ENCODE assay signal across 8 cellular contexts in the genomic region with DNA sequence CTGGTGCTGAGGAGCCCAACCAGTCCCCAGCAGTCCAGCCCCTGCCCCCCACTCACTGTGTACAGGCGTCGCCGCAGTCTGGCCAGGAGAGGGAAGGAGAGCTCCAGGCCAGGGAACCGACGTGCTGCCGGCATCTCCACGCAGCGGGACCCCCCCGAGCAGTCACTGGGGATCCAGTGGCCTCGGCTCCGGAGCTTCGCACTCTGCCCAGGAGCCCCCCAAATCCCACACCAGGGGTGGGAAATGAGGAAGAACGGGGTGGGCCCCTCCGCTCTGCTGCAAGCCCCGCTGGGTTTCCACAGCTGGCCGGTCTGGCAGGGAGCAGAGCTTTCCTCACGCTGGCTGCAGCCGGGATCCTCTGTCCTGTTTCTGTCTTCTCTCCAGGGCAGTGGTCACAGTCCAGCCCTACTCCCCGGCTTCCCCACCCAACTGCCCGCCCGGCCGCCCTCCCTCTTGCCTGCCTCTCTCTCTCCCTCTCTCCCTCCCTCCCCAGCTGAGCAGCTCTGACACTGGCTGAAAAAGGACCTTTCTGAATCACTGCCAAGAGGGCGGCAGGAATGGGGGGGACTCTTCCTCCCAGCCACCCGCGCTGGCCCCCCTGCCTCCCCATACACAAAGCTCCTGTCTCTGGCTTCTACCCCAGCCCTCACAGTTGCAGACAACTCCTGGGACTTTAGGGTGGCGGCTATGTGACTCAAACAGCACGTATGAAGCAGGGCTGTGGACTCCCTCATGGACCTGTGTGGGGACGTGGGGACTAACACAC. TPM values are rescaled to one million over a fixed set of nuclear protein-coding genes. Genes with fewer than 3 reads are reported as not detected.
DNase-seq lines count a peak whose midpoint lies in the region; TF ChIP-seq lines count a peak whose summit lies in the region.

No MANE protein-coding gene starts in this region.

- H2BK15ac ChIP-seq in neuronal stem cell (ENCODE audit: low read length): peak overlapping the region; percentile 88

- peak overlapping the region; percentile 86 for H2BK12ac ChIP-seq in neuronal stem cell (ENCODE audit: low read length)

- peaks cover 58% of the 10 kb centered on the region for H3K4me1 ChIP-seq in NT2/D1 (ENCODE audit: insufficient read depth, insufficient read length)
- peaks cover 45 to 59% of the 10 kb centered on the region in 2 donors for H3K4me1 ChIP-seq in neuronal stem cell (ENCODE audit: control insufficient read depth in 2 of 2, insufficient read depth in 1 of 2, low read depth in 1 of 2, low read length in 2 of 2)

- no peak overlapping the region for H4K8ac ChIP-seq in neuronal stem cell (ENCODE audit: low read depth, low read length)

- peak overlapping the region; percentile 43 for H3K4me3 ChIP-seq in AG10803 (ENCODE audit: low read length)
- no peak overlapping the region for H3K4me3 ChIP-seq in NT2/D1 (ENCODE audit: insufficient read length, low read depth)
- H3K4me3 ChIP-seq in fibroblast of pulmonary artery (replicated peaks; ENCODE audit: low read depth, low read length): peak overlapping the region; percentile 52
- no peak overlapping the region for H3K4me3 ChIP-seq in neuronal stem cell (ENCODE audit: low read length in 2 of 2)

- peak overlapping the region; percentile 63 for H3K14ac ChIP-seq in neuronal stem cell (ENCODE audit: low read length)

- H2AK5ac ChIP-seq in neuronal stem cell (ENCODE audit: low read depth, low read length): peak overlapping the region; percentile 96

- peak overlapping the region; percentile 61 for H3K9ac ChIP-seq in NT2/D1 (ENCODE audit: insufficient read length, low read depth)
- H3K9ac ChIP-seq in neuronal stem cell (ENCODE audit: low read depth, low read length, poor library complexity): peak overlapping the region; percentile 30

- peak overlapping the region; percentile 43 for H4K91ac ChIP-seq in neuronal stem cell (ENCODE audit: low read depth, low read length, poor library complexity)

- H3K36me3 ChIP-seq in NT2/D1 (ENCODE audit: insufficient read depth, insufficient read length, low read length) (peaks cover 18% of the 10 kb centered on the region), neuronal stem cell (replicated peaks in 1 of 2; ENCODE audit: control insufficient read depth in 2 of 2, insufficient read depth in 2 of 2, low read length in 2 of 2) (peaks cover 5 to 6% of the 10 kb centered on the region in 2 donors)

- DNase-seq in AG10803 (ENCODE audit: low read depth) (peak; percentile 79), NT2/D1 (ENCODE audit: low read depth, low spot score) (no peak), fibroblast of pulmonary artery (ENCODE audit: low read depth) (peak; percentile 85), neuronal stem cell (ENCODE audit: low spot score) (peak; percentile 36), NCI-H2029 treated with DMSO at 0.1 percent for 48 hours (lab: John Stamatoyannopoulos, UW) (no peak), NCI-H2171 (lab: John Stamatoyannopoulos, UW) (no peak), GDM1 (lab: John Stamatoyannopoulos, UW) (no peak)
- DNase-seq in activated naive CD4-positive, alpha-beta T cell treated with Interleukin-2 at 50 U/mL for 16 hours: no peak

- no CpG with 5 or more reads among the region's 28 CpGs for WGBS in neuronal stem cell (ENCODE audit: extremely low coverage in 2 of 2, insufficient read length in 2 of 2, insufficient replicate concordance in 1 of 2), 2 donors

- peak overlapping the region; percentile 85 for H3K18ac ChIP-seq in neuronal stem cell (ENCODE audit: low read length)

- H3K4me2 ChIP-seq in neuronal stem cell (ENCODE audit: insufficient read depth, low read length, poor library complexity, severe bottlenecking): peak overlapping the region; percentile 23

- peak overlapping the region; percentile 17 for H3K4ac ChIP-seq in neuronal stem cell (ENCODE audit: low read length)

- TF ChIP-seq CTCF in AG10803 (conservative IDR thresholded peaks at IDR 0.05; ENCODE audit: low read length): no peak
- TF ChIP-seq CTCF in fibroblast of pulmonary artery (IDR thresholded peaks at IDR 0.05; ENCODE audit: low read length, missing control alignments): no peak

- H3K9me3 ChIP-seq in NT2/D1 (ENCODE audit: insufficient read depth, low read length) (no peaks in the 10 kb centered on the region), neuronal stem cell (replicated peaks in 1 of 2; ENCODE audit: control insufficient read depth in 2 of 2, insufficient read depth in 1 of 2, low read depth in 1 of 2, low read length in 2 of 2) (peaks cover 0 to 3% of the 10 kb centered on the region in 2 donors)

- H3K27me3 ChIP-seq in NT2/D1 (ENCODE audit: insufficient read depth, insufficient read length) (no peaks in the 10 kb centered on the region), neuronal stem cell (ENCODE audit: control insufficient read depth in 3 of 3, insufficient read depth in 3 of 3, low read depth in 1 of 3, low read length in 3 of 3) (peaks cover 0 to 3% (median 0%) of the 10 kb centered on the region in 3 experiments)

- peak overlapping the region; percentile 90 for H3K23ac ChIP-seq in neuronal stem cell (ENCODE audit: low read depth, low read length, poor library complexity)

- H2BK5ac ChIP-seq in neuronal stem cell (ENCODE audit: low read length): peak overlapping the region; percentile 84

- H3K27ac ChIP-seq in neuronal stem cell (replicated peaks; ENCODE audit: low read length): no peak overlapping the region

- H2AFZ ChIP-seq in neuronal stem cell (ENCODE audit: low read length): peak overlapping the region; percentile 72

- H2BK120ac ChIP-seq in neuronal stem cell (ENCODE audit: low read depth, low read length): no peak overlapping the region

- H3K79me1 ChIP-seq in neuronal stem cell (ENCODE audit: low read depth, low read length): peaks cover 13% of the 10 kb centered on the region

RNA-seq across cellular contexts. Expression of a gene that starts 15.8 kb away (rescaled TPM):
- polyA plus RNA-seq in neuronal stem cell (2013, experiment 1 of 2): 21.3 TPM
- polyA plus RNA-seq in neuronal stem cell (2013, experiment 2 of 2): 20.7 TPM

Comparison
In these comparisons a context has a peak if more than half of its experiments do, and no peak if none do; other contexts are left out.
1. DNase-seq: peak in AG10803 (single experiment), fibroblast of pulmonary artery (single experiment) and neuronal stem cell (single experiment); none in NT2/D1 (single experiment), NCI-H2029 treated with DMSO at 0.1 percent for 48 hours (single experiment), NCI-H2171 (single experiment), GDM1 (single experiment) and activated naive CD4-positive, alpha-beta T cell treated with Interleukin-2 at 50 U/mL for 16 hours (single experiment).
2. H3K4me3 ChIP-seq: peak in AG10803 (single experiment) and fibroblast of pulmonary artery (single experiment); none in NT2/D1 (single experiment) and neuronal stem cell (0 of 2).